16 cellular contexts compared by ENCODE assay signal in genomic region chr3:1908651-1909445, GRCh38.
"Had no signal": no experiment of that assay in that cellular context is flagged by ENCODE, and none has a peak within 500 bp of the region (broad histone marks: within the 10 kb centered on the region; RNA-seq: fewer than 3 reads in every experiment).

No MANE protein-coding gene starts in this region.

- H3K4me3 Mint-ChIP-seq: activated B cell treated with CpG ODN at 0.5 μM for 24 hours; activated CD4-positive, alpha-beta T cell treated with anti-CD3 and anti-CD28 coated beads, Interleukin-2, amount 10 ng/mL, durations not matched to agents 7 days and 5 days; naive thymus-derived CD4-positive, alpha-beta T cell; stimulated activated memory B cell treated with anti-CD40 and anti-IgM and Interleukin-4, amounts not matched to agents 10 μg/mL and 1 μg/mL and 100 μg/mL, for 72 hours; T-helper 2 cell treated with Interferon-gamma antibody and Interleukin-4, amounts not matched to agents 5 μg/mL and 100 μg/mL, for 36 hours had no signal

- ATAC-seq: esophagus mucosa; left lobe of liver; mucosa of descending colon; naive thymus-derived CD4-positive, alpha-beta T cell; pancreas; stimulated activated memory B cell treated with anti-CD40 and anti-IgM and Interleukin-4, amounts not matched to agents 10 μg/mL and 1 μg/mL and 100 μg/mL, for 72 hours had no signal

- H3K27ac ChIP-seq: cardiac muscle cell, colonic mucosa, pancreas, tibial artery, vagina had no signal

- H3K4me1 Mint-ChIP-seq: activated B cell treated with CpG ODN at 0.5 μM for 24 hours; activated CD4-positive, alpha-beta T cell treated with anti-CD3 and anti-CD28 coated beads, Interleukin-2, amount 10 ng/mL, durations not matched to agents 7 days and 5 days; naive thymus-derived CD4-positive, alpha-beta T cell; stimulated activated memory B cell treated with anti-CD40 and anti-IgM and Interleukin-4, amounts not matched to agents 10 μg/mL and 1 μg/mL and 100 μg/mL, for 72 hours had no signal

- DNase-seq: activated B cell treated with CpG ODN at 0.5 μM for 24 hours; activated CD4-positive, alpha-beta T cell treated with anti-CD3 and anti-CD28 coated beads, Interleukin-2, amount 10 ng/mL, durations not matched to agents 7 days and 5 days; activated naive CD4-positive, alpha-beta T cell; colonic mucosa; hippocampal formation; mucosa of descending colon; naive thymus-derived CD4-positive, alpha-beta T cell; pancreas; stimulated activated CD4-positive, alpha-beta T cell treated with anti-CD3 and anti-CD28 coated beads, Interleukin-2, amount 100 ng/mL, for 48 hours; tibial artery had no signal

- H3K9me3 ChIP-seq: colonic mucosa, mucosa of descending colon, pancreas, tibial artery, vagina had no signal

- H3K36me3 ChIP-seq: cardiac muscle cell, colonic mucosa, pancreas, tibial artery, vagina had no signal

- H3K27ac Mint-ChIP-seq: activated B cell treated with CpG ODN at 0.5 μM for 24 hours; activated CD4-positive, alpha-beta T cell treated with anti-CD3 and anti-CD28 coated beads, Interleukin-2, amount 10 ng/mL, durations not matched to agents 7 days and 5 days; naive thymus-derived CD4-positive, alpha-beta T cell; stimulated activated memory B cell treated with anti-CD40 and anti-IgM and Interleukin-4, amounts not matched to agents 10 μg/mL and 1 μg/mL and 100 μg/mL, for 72 hours; T-helper 2 cell treated with Interferon-gamma antibody and Interleukin-4, amounts not matched to agents 5 μg/mL and 100 μg/mL, for 36 hours had no signal

- H3K4me1 ChIP-seq: colonic mucosa, pancreas, tibial artery, vagina had no signal

- H3K27me3 Mint-ChIP-seq: activated B cell treated with CpG ODN at 0.5 μM for 24 hours; activated CD4-positive, alpha-beta T cell treated with anti-CD3 and anti-CD28 coated beads, Interleukin-2, amount 10 ng/mL, durations not matched to agents 7 days and 5 days; naive thymus-derived CD4-positive, alpha-beta T cell; stimulated activated memory B cell treated with anti-CD40 and anti-IgM and Interleukin-4, amounts not matched to agents 10 μg/mL and 1 μg/mL and 100 μg/mL, for 72 hours had no signal

- H3K4me3 ChIP-seq: cardiac muscle cell, colonic mucosa, mucosa of descending colon, pancreas, tibial artery, vagina had no signal

- H3K36me3 Mint-ChIP-seq: naive thymus-derived CD4-positive, alpha-beta T cell; stimulated activated memory B cell treated with anti-CD40 and anti-IgM and Interleukin-4, amounts not matched to agents 10 μg/mL and 1 μg/mL and 100 μg/mL, for 72 hours had no signal

- H3K27me3 ChIP-seq: cardiac muscle cell, colonic mucosa, pancreas, tibial artery, vagina had no signal
